In the genomic region with DNA sequence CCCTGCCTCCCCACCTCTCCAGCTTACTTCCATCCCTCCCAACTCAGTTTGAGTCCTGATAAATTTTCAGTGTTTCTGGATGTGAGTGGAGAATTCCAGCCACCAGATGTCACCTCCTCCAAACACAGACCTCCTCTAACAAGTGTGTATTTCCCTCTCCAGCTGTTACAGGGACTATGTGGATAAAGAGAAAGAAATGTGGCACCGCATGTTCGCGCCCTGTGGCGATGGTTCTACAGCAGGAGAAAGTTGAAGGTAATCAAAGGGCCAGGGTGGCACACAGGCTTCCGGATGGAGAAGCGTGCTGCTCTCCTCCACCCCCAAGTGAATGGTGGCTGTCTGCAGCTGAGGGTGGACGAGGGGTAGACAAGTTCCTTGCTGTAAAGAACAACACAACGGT, we compare ENCODE assay signal across 9 cellular contexts. TPM values are rescaled to one million over a fixed set of nuclear protein-coding genes. Genes with fewer than 3 reads are reported as not detected.
DNase-seq lines count a peak whose midpoint lies in the region; ATAC-seq and TF ChIP-seq lines count a peak whose summit lies in the region.
"Had no signal": no experiment of that assay in that cellular context is flagged by ENCODE, and none has a peak within 500 bp of the region (broad histone marks: within the 10 kb centered on the region; RNA-seq: fewer than 3 reads in every experiment).

No MANE protein-coding gene starts in this region.

- TF ChIP-seq CTCF in SK-N-SH (IDR thresholded peaks at IDR 0.05): peak; percentile 65

- no peaks in the 10 kb centered on the region for H3F3A ChIP-seq in SK-N-SH (replicated peaks; ENCODE audit: insufficient read depth)

- no peaks in the 10 kb centered on the region; the same call in 1 of the 2 replicates for H3K27me3 ChIP-seq in SK-N-SH (ENCODE audit: insufficient read depth)
- no peaks in the 10 kb centered on the region for H3K27me3 ChIP-seq in skeletal muscle tissue (ENCODE audit: control insufficient read depth in 3 of 3, insufficient read depth in 3 of 3, low read length in 3 of 3)

- ATAC-seq in left ventricle myocardium superior (peak; percentile 83), HG03378 (IDR thresholded peaks at IDR 0.05; ENCODE audit: unreplicated experiment) (no peak), HG03139 (IDR thresholded peaks at IDR 0.05; ENCODE audit: unreplicated experiment) (no peak)

- H3K36me3 ChIP-seq in SK-N-SH (replicated peaks in 1 of 2; ENCODE audit: control insufficient read depth in 1 of 2, insufficient read depth in 2 of 2, low read length in 1 of 2): no peaks in the 10 kb centered on the region
- no peaks in the 10 kb centered on the region for H3K36me3 ChIP-seq in skeletal muscle tissue (ENCODE audit: control insufficient read depth in 3 of 3, insufficient read depth in 3 of 3, low read length in 3 of 3)

- DNase-seq in HCEC 1CT (peak; percentile 43), SK-N-SH (peak; percentile 74), left ventricle myocardium superior (no peak), NCI-H1930 (lab: John Stamatoyannopoulos, UW) (no peak)
- DNase-seq in activated CD4-positive, alpha-beta T cell treated with anti-CD3 and anti-CD28 coated beads for 1 hour: no peak

- POLR2A ChIA-PET in SK-N-SH (lab: Yijun Ruan, JAX): no interaction called here

- no peak for TF ChIP-seq EP300 in SK-N-SH (IDR thresholded peaks at IDR 0.05; ENCODE audit: borderline replicate concordance in 1 of 2, low read depth in 1 of 2, low read length in 1 of 2)

- WGBS in SK-N-SH (ENCODE audit: low lambda C conversion rate): 69% methylated on average over 8 of the region's 8 CpGs

- H2AFZ ChIP-seq in SK-N-SH (ENCODE audit: low read depth): no peak overlapping the region

- CTCF ChIA-PET in SK-N-SH (lab: Yijun Ruan, JAX): interaction anchor here (0.5 to 7.9 kb wide), 27 partner anchors 9 to 393 kb away, joined by 3 to 68 read pairs (median 4); partner anchors contain the start of genes BAZ1B and FZD9

- no peaks in the 10 kb centered on the region for H3K79me2 ChIP-seq in SK-N-SH (ENCODE audit: insufficient read depth)

- no peaks in the 10 kb centered on the region for H3K9me2 ChIP-seq in SK-N-SH

- H3K9me3 ChIP-seq in SK-N-SH: no peaks in the 10 kb centered on the region
- H3K9me3 ChIP-seq in skeletal muscle tissue (ENCODE audit: control insufficient read depth in 3 of 3, low read length in 3 of 3): no peaks in the 10 kb centered on the region

- no peak overlapping the region for H3K9ac ChIP-seq in SK-N-SH
- peak overlapping the region in 1 of 3 donors; percentile 69 for H3K9ac ChIP-seq in skeletal muscle tissue (ENCODE audit: low read depth in 1 of 3, low read length in 3 of 3)

- H3K4me2 ChIP-seq in SK-N-SH: no peak overlapping the region

- peak; percentile 74 for TF ChIP-seq RAD21 in SK-N-SH (IDR thresholded peaks at IDR 0.05; ENCODE audit: low read length)

- H3K4me1 ChIP-seq in SK-N-SH (ENCODE audit: control insufficient read depth in 1 of 2, insufficient read depth in 2 of 2, low read depth in 1 of 2, low read length in 1 of 2): peaks cover 0 to 2% of the 10 kb centered on the region in 2 experiments; a peak in 1 of 4 replicates
- peaks cover 3 to 4% (median 4%) of the 10 kb centered on the region in 3 donors for H3K4me1 ChIP-seq in skeletal muscle tissue (ENCODE audit: control insufficient read depth in 3 of 3, insufficient read depth in 3 of 3, low read length in 3 of 3)

- H4K20me1 ChIP-seq in SK-N-SH (ENCODE audit: insufficient read depth): no peaks in the 10 kb centered on the region

- no peak overlapping the region for H3K27ac ChIP-seq in SK-N-SH (ENCODE audit: low read depth in 2 of 2, low read length in 1 of 2)
- H3K27ac ChIP-seq in skeletal muscle tissue (ENCODE audit: low read depth, low read length): no peak overlapping the region
- H3K27ac ChIP-seq: HL-60 had no signal

- H3K4me3 ChIP-seq in SK-N-SH (ENCODE audit: low read depth in 2 of 2, low read length in 1 of 2) (no peak overlapping the region), skeletal muscle tissue (ENCODE audit: low read length in 3 of 3) (peak overlapping the region; percentile 27 to 54 (median 35))

- intact Hi-C loops in left ventricle myocardium superior (cut with micrococcal nuclease): loop anchor here (10.0 kb wide), 1 partner anchor 112 kb away; no protein-coding TSS in a partner anchor

TF ChIP-seq in SK-N-SH, 30 proteins besides CTCF, POLR2A, EP300 and RAD21:
- TF ChIP-seq MEF2A (IDR thresholded peaks at IDR 0.05; ENCODE audit: borderline replicate concordance, low read depth) (no peak), EZH2phosphoT487 (IDR thresholded peaks at IDR 0.05; ENCODE audit: borderline replicate concordance, low read depth) (no peak), RCOR1 (IDR thresholded peaks at IDR 0.05; ENCODE audit: low read length) (no peak), RXRA (IDR thresholded peaks at IDR 0.05; ENCODE audit: borderline replicate concordance, low read depth) (no peak), REST (IDR thresholded peaks at IDR 0.05; ENCODE audit: low read depth, low read length) (no peak), MXI1 (IDR thresholded peaks at IDR 0.05; ENCODE audit: low read depth, low read length) (peak; percentile 33; the same call in 1 of the 2 replicates), SMC3 (IDR thresholded peaks at IDR 0.05; ENCODE audit: low read depth, low read length) (peak; percentile 70), TAF1 (IDR thresholded peaks at IDR 0.05; ENCODE audit: borderline replicate concordance, low read depth, low read length) (no peak), CHD2 (IDR thresholded peaks at IDR 0.05; ENCODE audit: low read length, partially characterized antibody) (no peak), RFX5 (IDR thresholded peaks at IDR 0.05; ENCODE audit: low read length) (no peak), YY1 (IDR thresholded peaks at IDR 0.05; ENCODE audit: low read depth) (no peak)
- TF ChIP-seq, protein P1, sequence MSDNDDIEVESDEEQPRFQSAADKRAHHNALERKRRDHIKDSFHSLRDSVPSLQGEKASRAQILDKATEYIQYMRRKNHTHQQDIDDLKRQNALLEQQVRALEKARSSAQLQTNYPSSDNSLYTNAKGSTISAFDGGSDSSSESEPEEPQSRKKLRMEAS (IDR thresholded peaks at IDR 0.05; ENCODE audit: low read depth): no peak
- TF ChIP-seq, protein P2, sequence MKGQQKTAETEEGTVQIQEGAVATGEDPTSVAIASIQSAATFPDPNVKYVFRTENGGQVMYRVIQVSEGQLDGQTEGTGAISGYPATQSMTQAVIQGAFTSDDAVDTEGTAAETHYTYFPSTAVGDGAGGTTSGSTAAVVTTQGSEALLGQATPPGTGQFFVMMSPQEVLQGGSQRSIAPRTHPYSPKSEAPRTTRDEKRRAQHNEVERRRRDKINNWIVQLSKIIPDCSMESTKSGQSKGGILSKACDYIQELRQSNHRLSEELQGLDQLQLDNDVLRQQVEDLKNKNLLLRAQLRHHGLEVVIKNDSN (IDR thresholded peaks at IDR 0.05; ENCODE audit: borderline replicate concordance, low read depth): no peak

RNA-seq across cellular contexts. Expression of gene FKBP6, which starts 14.7 kb away (rescaled TPM):
- not detected in 2 replicates for polyA plus RNA-seq in SK-N-SH (2012; rRNA removed)
- 0.03 TPM in 1 of 2 replicates, not detected in the other for polyA plus RNA-seq in SK-N-SH (2012; cell fraction: cytosol; rRNA removed)
- polyA plus RNA-seq in SK-N-SH (2012; cell fraction: nucleus; rRNA removed): not detected in 2 replicates
- not detected for total RNA-seq in left ventricle myocardium superior
- under 0.01 TPM for total RNA-seq in skeletal muscle tissue

RNA-seq across cellular contexts. Expression of gene TRIM50, which starts 14.8 kb away (rescaled TPM):
- not detected in 2 replicates for polyA plus RNA-seq in SK-N-SH (2012; rRNA removed)
- polyA plus RNA-seq in SK-N-SH (2012; cell fraction: cytosol; rRNA removed): not detected in 2 replicates
- not detected in 2 replicates for polyA plus RNA-seq in SK-N-SH (2012; cell fraction: nucleus; rRNA removed)
- total RNA-seq in left ventricle myocardium superior (0.30 TPM), skeletal muscle tissue (0.52 TPM)

RNA-seq across cellular contexts. Expression of gene NSUN5, which starts 34.0 kb away (rescaled TPM):
- 59.2 and 60.0 TPM in 2 replicates for polyA plus RNA-seq in SK-N-SH (2012; rRNA removed)
- polyA plus RNA-seq in SK-N-SH (2012; cell fraction: cytosol; rRNA removed): 24.2 and 35.6 TPM in 2 replicates
- 143 and 155 TPM in 2 replicates for polyA plus RNA-seq in SK-N-SH (2012; cell fraction: nucleus; rRNA removed)
- 19.6 TPM for total RNA-seq in left ventricle myocardium superior
- total RNA-seq in skeletal muscle tissue: 13.0 TPM

Comparison
In these comparisons a context has a peak if more than half of its experiments do, and no peak if none do; other contexts are left out.
1. DNase-seq: peak in HCEC 1CT (single experiment) and SK-N-SH (single experiment); none in left ventricle myocardium superior (single experiment), activated CD4-positive, alpha-beta T cell treated with anti-CD3 and anti-CD28 coated beads for 1 hour (single experiment) and NCI-H1930 (0 of 2).
2. H3K4me3 ChIP-seq: peak in skeletal muscle tissue (3 of 3); none in SK-N-SH (0 of 2).